8 cellular contexts compared by ENCODE assay signal in genomic region chr15:92899910-92900711, GRCh38. TPM values are rescaled to one million over a fixed set of nuclear protein-coding genes. Genes with fewer than 3 reads are reported as not detected.
DNase-seq lines count a peak whose midpoint lies in the region; ATAC-seq, FAIRE-seq and TF ChIP-seq lines count a peak whose summit lies in the region.

CHD2 (plus strand) TSS chr15:92900324; CDS start chr15:92901238, 914 bp downstream.

- peak; percentile 88 for DNase-seq in G401 (ENCODE audit: low spot score)
- no peak for DNase-seq in H54 (ENCODE audit: insufficient read length, low spot score)
- peak; percentile 79 for DNase-seq in LNCaP clone FGC (ENCODE audit: low read depth)
- DNase-seq in RPMI8226: peak; percentile 92
- DNase-seq in fibroblast of the conjunctiva (ENCODE audit: low read depth): peak; percentile 87
- peak; percentile 72 for DNase-seq in nephron progenitor cell
- DNase-seq in thoracic aorta (ENCODE audit: low spot score): no peak

- peaks cover 98% of the 10 kb centered on the region for H3K36me3 Mint-ChIP-seq in activated T-helper 17 cell treated with anti-CD3 and anti-CD28 coated beads, Interleukin-2, amount 50 U/mL, for 72 hours (ENCODE audit: low read depth)
- peaks cover 64% of the 10 kb centered on the region for H3K36me3 Mint-ChIP-seq in nephron progenitor cell (ENCODE audit: low read depth)

- peak within 1 kb of the TSS; percentile 98 for H3K27ac ChIP-seq in thoracic aorta

- FAIRE-seq in H54 (lab: Jason Lieb, UNC): peak; percentile 61

- H3K27me3 ChIP-seq in thoracic aorta (replicated peaks; ENCODE audit: insufficient read depth): no peaks in the 10 kb centered on the region

- H3K4me3 ChIP-seq in LNCaP clone FGC (ENCODE audit: low read depth, low read length) (peak within 1 kb of the TSS; percentile 61), thoracic aorta (peak within 1 kb of the TSS; percentile 81)

- no peaks in the 10 kb centered on the region for H3K9me3 ChIP-seq in thoracic aorta

- peak; percentile 74 for ATAC-seq in activated T-helper 17 cell treated with anti-CD3 and anti-CD28 coated beads, Interleukin-2, amount 50 U/mL, for 72 hours (replicated peaks)
- ATAC-seq in thoracic aorta (ENCODE audit: insufficient number of reproducible peaks, low FRiP score, low read depth): no peak

- TF ChIP-seq CTCF in LNCaP clone FGC (IDR thresholded peaks at IDR 0.05; ENCODE audit: control insufficient read depth, extremely low read depth, insufficient read depth): no peak
- TF ChIP-seq CTCF in nephron progenitor cell (IDR thresholded peaks at IDR 0.05): no peak
- no peak for TF ChIP-seq CTCF in thoracic aorta (IDR thresholded peaks at IDR 0.05)

- H3K27me3 Mint-ChIP-seq in activated T-helper 17 cell treated with anti-CD3 and anti-CD28 coated beads, Interleukin-2, amount 50 U/mL, for 72 hours: no peaks in the 10 kb centered on the region
- no peaks in the 10 kb centered on the region for H3K27me3 Mint-ChIP-seq in nephron progenitor cell (ENCODE audit: low read depth, poor library complexity)

- H3K27ac Mint-ChIP-seq in activated T-helper 17 cell treated with anti-CD3 and anti-CD28 coated beads, Interleukin-2, amount 50 U/mL, for 72 hours: peak within 1 kb of the TSS; percentile 98
- peak within 1 kb of the TSS; percentile 100 for H3K27ac Mint-ChIP-seq in nephron progenitor cell

- peak within 1 kb of the TSS; percentile 94 for H3K4me3 Mint-ChIP-seq in activated T-helper 17 cell treated with anti-CD3 and anti-CD28 coated beads, Interleukin-2, amount 50 U/mL, for 72 hours
- H3K4me3 Mint-ChIP-seq in nephron progenitor cell: peak within 1 kb of the TSS; percentile 95

- in situ Hi-C loops in G401 (cut with HindIII; ENCODE audit: low sequenced_read_pairs): no loop called here

- H3K36me3 ChIP-seq in thoracic aorta: peaks cover 8% of the 10 kb centered on the region

- peaks cover 25 to 65% of the 10 kb centered on the region in 2 donors for H3K4me1 ChIP-seq in thoracic aorta (ENCODE audit: control insufficient read depth in 1 of 2, low read depth in 2 of 2)

- peaks cover 8% of the 10 kb centered on the region for H3K9me3 Mint-ChIP-seq in activated T-helper 17 cell treated with anti-CD3 and anti-CD28 coated beads, Interleukin-2, amount 50 U/mL, for 72 hours
- peaks cover 3% of the 10 kb centered on the region for H3K9me3 Mint-ChIP-seq in nephron progenitor cell

- H3K4me1 Mint-ChIP-seq in activated T-helper 17 cell treated with anti-CD3 and anti-CD28 coated beads, Interleukin-2, amount 50 U/mL, for 72 hours: peaks cover 30% of the 10 kb centered on the region
- H3K4me1 Mint-ChIP-seq in nephron progenitor cell: peaks cover 25% of the 10 kb centered on the region

- peak; percentile 90 for TF ChIP-seq POLR2A in H54 (IDR thresholded peaks at IDR 0.05; ENCODE audit: low read depth, low read length)

RNA-seq across cellular contexts. Expression of gene CHD2, which starts in this region (rescaled TPM):
- 28.2 and 38.9 TPM in 2 replicates for total RNA-seq in G401 (2014; rRNA removed; shearing (Covaris generic))
- 100 to 1,000 TPM; 159 to 357 TPM for total RNA-seq in activated T-helper 17 cell treated with anti-CD3 and anti-CD28 coated beads, Interleukin-2, amount 50 U/mL, for 72 hours
- 100 to 1,000 TPM; 143 to 148 TPM for total RNA-seq in thoracic aorta

Comparison
In these comparisons a context has a peak if more than half of its experiments do, and no peak if none do; other contexts are left out.
1. DNase-seq: peak in G401 (single experiment), LNCaP clone FGC (single experiment), RPMI8226 (single experiment), fibroblast of the conjunctiva (single experiment) and nephron progenitor cell (single experiment); none in H54 (single experiment) and thoracic aorta (single experiment).